Comparison of ENCODE assay signal across 8 cellular contexts in genomic region chr3:63912768-63913588, GRCh38. TPM values are rescaled to one million over a fixed set of nuclear protein-coding genes. Genes with fewer than 3 reads are reported as not detected.
DNase-seq lines count a peak whose midpoint lies in the region; ATAC-seq and TF ChIP-seq lines count a peak whose summit lies in the region.

No MANE protein-coding gene starts in this region.

- no peaks in the 10 kb centered on the region; the same call in none of the 2 replicates for H3K36me3 ChIP-seq in BJ (ENCODE audit: control insufficient read depth, insufficient read depth, low read length)
- peaks cover 18% of the 10 kb centered on the region for H3K36me3 ChIP-seq in MG63
- peaks cover 2 to 4% of the 10 kb centered on the region in 2 donors for H3K36me3 ChIP-seq in esophagus (ENCODE audit: control insufficient read depth in 2 of 2, insufficient read depth in 2 of 2, low read length in 1 of 2)

- H3K27ac Mint-ChIP-seq in naive thymus-derived CD8-positive, alpha-beta T cell, result peak overlapping the region; percentile 57 to 98 (median 94)
- peak overlapping the region; percentile 91 for H3K27ac Mint-ChIP-seq in stimulated activated naive CD8-positive, alpha-beta T cell treated with anti-CD3 and anti-CD28 coated beads, Interleukin-15, Interleukin-2, amounts not matched to agents 100 ng/mL and 50 ng/mL, for 24 hours

- H3K27me3 ChIP-seq in BJ (ENCODE audit: control insufficient read depth, insufficient read depth, low read length), result no peaks in the 10 kb centered on the region
- no peaks in the 10 kb centered on the region for H3K27me3 ChIP-seq in MG63
- no peaks in the 10 kb centered on the region for H3K27me3 ChIP-seq in esophagus (ENCODE audit: control insufficient read depth in 1 of 2, insufficient read depth in 2 of 2, low read length in 2 of 2)

- peak overlapping the region; percentile 86 to 92 (median 88) for H3K4me3 Mint-ChIP-seq in naive thymus-derived CD8-positive, alpha-beta T cell
- peak overlapping the region; percentile 87 for H3K4me3 Mint-ChIP-seq in stimulated activated naive CD8-positive, alpha-beta T cell treated with anti-CD3 and anti-CD28 coated beads, Interleukin-15, Interleukin-2, amounts not matched to agents 100 ng/mL and 50 ng/mL, for 24 hours

- peak; percentile 19 for ATAC-seq in GM21528 (IDR thresholded peaks at IDR 0.05; ENCODE audit: low FRiP score, unreplicated experiment)
- peak; percentile 17 to 42 for ATAC-seq in naive thymus-derived CD8-positive, alpha-beta T cell

- no peaks in the 10 kb centered on the region for H3K27me3 Mint-ChIP-seq in naive thymus-derived CD8-positive, alpha-beta T cell
- H3K27me3 Mint-ChIP-seq in stimulated activated naive CD8-positive, alpha-beta T cell treated with anti-CD3 and anti-CD28 coated beads, Interleukin-15, Interleukin-2, amounts not matched to agents 100 ng/mL and 50 ng/mL, for 24 hours, result no peaks in the 10 kb centered on the region

- H3K9me3 ChIP-seq in MG63 (no peaks in the 10 kb centered on the region), esophagus (ENCODE audit: control insufficient read depth in 2 of 2, insufficient read depth in 1 of 2, low read depth in 1 of 2, low read length in 1 of 2) (no peaks in the 10 kb centered on the region)

- H3K36me3 Mint-ChIP-seq in naive thymus-derived CD8-positive, alpha-beta T cell, result peaks cover 0 to 27% (median 13%) of the 10 kb centered on the region in 3 donors
- peaks cover 36% of the 10 kb centered on the region for H3K36me3 Mint-ChIP-seq in stimulated activated naive CD8-positive, alpha-beta T cell treated with anti-CD3 and anti-CD28 coated beads, Interleukin-15, Interleukin-2, amounts not matched to agents 100 ng/mL and 50 ng/mL, for 24 hours (ENCODE audit: low read depth)

- H3K27ac ChIP-seq in esophagus (ENCODE audit: low read depth in 2 of 2, low read length in 1 of 2), result peak overlapping the region; percentile 97 to 99

- peak overlapping the region; percentile 61 for H3K4me3 ChIP-seq in BJ (ENCODE audit: low read depth, low read length)
- H3K4me3 ChIP-seq in MG63, result peak overlapping the region; percentile 63
- H3K4me3 ChIP-seq in esophagus (ENCODE audit: low read depth in 1 of 2, low read length in 2 of 2), result peak overlapping the region; percentile 75 to 90

- CTCF ChIA-PET in BJ (lab: Yijun Ruan, JAX), result interaction anchor here (1.2 kb wide), 1 partner anchor 563 kb away, joined by 3 read pairs; no protein-coding TSS in a partner anchor

- peaks cover 10 to 57% (median 40%) of the 10 kb centered on the region in 4 donors for H3K4me1 Mint-ChIP-seq in naive thymus-derived CD8-positive, alpha-beta T cell
- H3K4me1 Mint-ChIP-seq in stimulated activated naive CD8-positive, alpha-beta T cell treated with anti-CD3 and anti-CD28 coated beads, Interleukin-15, Interleukin-2, amounts not matched to agents 100 ng/mL and 50 ng/mL, for 24 hours (ENCODE audit: low read depth), result peaks cover 63% of the 10 kb centered on the region

- no peak for TF ChIP-seq CTCF in BJ (IDR thresholded peaks at IDR 0.05; ENCODE audit: insufficient read depth, low read depth, low read length)

- POLR2A ChIA-PET in BJ (lab: Charles Lee), result no interaction called here
- POLR2A ChIA-PET in naive thymus-derived CD8-positive, alpha-beta T cell (lab: Charles Lee), result interaction anchor here (1.8 to 2.0 kb wide), 3 partner anchors 49 to 110 kb away, joined by 11 to 28 read pairs (median 13); partner anchors contain the start of genes ATXN7, PSMD6 and THOC7

- 3 to 5% methylated on average over 33 to 46 of the region's 46 CpGs for whole genome bisulfite sequencing in esophagus, 2 donors

- DNase-seq in BJ (ENCODE audit: low read depth) (no peak), MG63 (peak; percentile 50), activated T-cell treated with anti-CD3 and anti-CD28 coated beads for 24 hours (ENCODE audit: low read depth) (peak; percentile 28), NCI-H1694 (lab: John Stamatoyannopoulos, UW) (no peak)
- peak; percentile 30 to 77 (median 50) for DNase-seq in naive thymus-derived CD8-positive, alpha-beta T cell

- H3K4me1 ChIP-seq in esophagus (ENCODE audit: control insufficient read depth in 2 of 2, insufficient read depth in 2 of 2, low read length in 1 of 2), result no peaks in the 10 kb centered on the region

- H3K9me3 Mint-ChIP-seq in naive thymus-derived CD8-positive, alpha-beta T cell, result no peaks in the 10 kb centered on the region
- no peaks in the 10 kb centered on the region for H3K9me3 Mint-ChIP-seq in stimulated activated naive CD8-positive, alpha-beta T cell treated with anti-CD3 and anti-CD28 coated beads, Interleukin-15, Interleukin-2, amounts not matched to agents 100 ng/mL and 50 ng/mL, for 24 hours

RNA-seq across cellular contexts. Expression of gene SCAANT1, which starts 0.8 kb away (rescaled TPM):
- polyA plus RNA-seq in BJ (2011; rRNA removed) (not detected in 2 replicates), esophagus (not detected)
- polyA minus RNA-seq in BJ (2011; rRNA and poly(A)+ RNA removed), result not detected in 2 replicates
- not detected in 2 replicates for total RNA-seq in MG63 (2014; rRNA removed; shearing (Covaris generic); ENCODE audit: low replicate concordance)
- 1 to 10 TPM in 1 of 2 experiments, not detected in 1; 2.9 TPM for total RNA-seq in naive thymus-derived CD8-positive, alpha-beta T cell
- not detected for polyA plus RNA-seq in naive thymus-derived CD8-positive, alpha-beta T cell

RNA-seq across cellular contexts. Expression of gene ATXN7, which starts 49.3 kb away (rescaled TPM):
- polyA plus RNA-seq in BJ (2011; rRNA removed) (11.8 and 15.0 TPM in 2 replicates), esophagus (1 to 10 TPM; 2.6 to 5.9 TPM)
- polyA minus RNA-seq in BJ (2011; rRNA and poly(A)+ RNA removed), result 35.9 and 48.5 TPM in 2 replicates
- 0.37 and 6.0 TPM in 2 replicates for total RNA-seq in MG63 (2014; rRNA removed; shearing (Covaris generic); ENCODE audit: low replicate concordance)
- 100 to 1,000 TPM; 161 to 162 TPM for total RNA-seq in naive thymus-derived CD8-positive, alpha-beta T cell
- polyA plus RNA-seq in naive thymus-derived CD8-positive, alpha-beta T cell, result 10 to 100 TPM; 18.0 to 29.8 (median 21.9) TPM

RNA-seq across cellular contexts. Expression of gene THOC7, which starts 49.4 kb away (rescaled TPM):
- polyA plus RNA-seq in BJ (2011; rRNA removed) (22.2 and 52.0 TPM in 2 replicates), esophagus (100 to 1,000 TPM in 1 of 2 donors, 10 to 100 TPM in 1; 80.7 to 223 TPM)
- polyA minus RNA-seq in BJ (2011; rRNA and poly(A)+ RNA removed), result 3.5 and 5.0 TPM in 2 replicates
- total RNA-seq in MG63 (2014; rRNA removed; shearing (Covaris generic); ENCODE audit: low replicate concordance), result 84.0 and 186 TPM in 2 replicates
- total RNA-seq in naive thymus-derived CD8-positive, alpha-beta T cell, result 10 to 100 TPM; 52.2 to 52.5 TPM
- 100 to 1,000 TPM in 1 of 3 donors, 10 to 100 TPM in 2; 79.9 to 116 (median 100.0) TPM for polyA plus RNA-seq in naive thymus-derived CD8-positive, alpha-beta T cell

Comparison
In these comparisons a context has a peak if more than half of its experiments do, and no peak if none do; other contexts are left out.
1. DNase-seq: peak in MG63 (single experiment), activated T-cell treated with anti-CD3 and anti-CD28 coated beads for 24 hours (single experiment) and naive thymus-derived CD8-positive, alpha-beta T cell (10 of 10); none in BJ (single experiment) and NCI-H1694 (single experiment).
2. Peak in every context shown above with its lines, with median percentiles within 50 percentile points of each other: H3K4me3 ChIP-seq.